In the genomic region with DNA sequence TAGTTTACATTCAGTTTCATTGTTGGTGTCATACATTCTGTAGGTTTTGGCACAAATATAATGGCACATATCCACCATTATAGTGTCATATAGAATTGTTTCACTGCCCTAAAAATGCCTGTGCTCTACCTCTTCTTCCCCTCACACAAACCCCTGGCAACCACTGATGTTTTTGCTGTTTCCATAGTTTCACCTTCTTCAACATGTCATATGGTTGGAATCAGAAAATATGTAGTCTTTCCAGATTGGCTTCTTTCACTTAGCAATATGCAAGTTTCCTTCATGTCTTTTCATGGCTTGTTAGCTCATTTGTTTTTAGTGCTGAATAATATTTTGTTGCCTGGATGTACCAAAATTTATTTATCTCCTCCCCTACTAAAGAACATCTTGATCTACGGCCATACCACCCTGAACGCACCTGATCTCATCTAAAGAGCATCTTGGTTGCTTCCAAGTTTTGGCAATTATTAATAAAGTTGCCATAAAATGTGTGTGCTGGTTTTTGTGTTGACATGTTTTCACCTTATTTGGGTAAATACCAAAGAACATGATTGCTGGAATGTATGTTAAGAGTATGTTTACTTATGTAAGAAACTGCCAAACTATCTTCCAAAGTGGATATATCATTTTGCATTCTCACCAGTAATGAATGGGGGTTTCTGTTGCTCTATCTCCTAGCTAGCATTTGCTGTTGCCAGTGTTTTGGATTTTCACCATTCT, we compare ENCODE assay signal across 19 cellular contexts. TPM values are rescaled to one million over a fixed set of nuclear protein-coding genes. Genes with fewer than 3 reads are reported as not detected.
DNase-seq lines count a peak whose midpoint lies in the region; ATAC-seq and TF ChIP-seq lines count a peak whose summit lies in the region.
"Had no signal": no experiment of that assay in that cellular context is flagged by ENCODE, and none has a peak within 500 bp of the region (broad histone marks: within the 10 kb centered on the region; RNA-seq: fewer than 3 reads in every experiment).

No MANE protein-coding gene starts in this region.

- H3K36me3 ChIP-seq in GM23338 (ENCODE audit: insufficient read depth) (no peaks in the 10 kb centered on the region), hepatocyte (replicated peaks; ENCODE audit: insufficient read depth, low read depth) (no peaks in the 10 kb centered on the region), trophoblast cell (ENCODE audit: control insufficient read depth in 1 of 2, insufficient read depth in 2 of 2, low read length in 2 of 2) (no peaks in the 10 kb centered on the region)
- H3K36me3 ChIP-seq: BLaER1 treated with 17β-estradiol and CSF1 and Interleukin-3, amounts not matched to agents 10 nM and 100 nM had no signal

- no peaks in the 10 kb centered on the region for H3F3A ChIP-seq in GM23338 (replicated peaks; ENCODE audit: low read depth)

- no peak overlapping the region for H4K12ac ChIP-seq in trophoblast cell (ENCODE audit: low read depth, low read length)

- intact Hi-C loops in Right ventricle myocardium inferior (cut with DNase I) (no loop called here), posterior vena cava (cut with DNase I) (no loop called here)

- no peak overlapping the region for H3K18ac ChIP-seq in trophoblast cell (ENCODE audit: low read length)

- H4K8ac ChIP-seq in trophoblast cell (ENCODE audit: low read depth, low read length): no peak overlapping the region

- no peaks in the 10 kb centered on the region for H3K79me1 ChIP-seq in trophoblast cell (ENCODE audit: low read length)

- H3K4ac ChIP-seq in trophoblast cell (ENCODE audit: low read depth, low read length): no peak overlapping the region

- no peak for ATAC-seq in GM23338
- no peak for ATAC-seq in Right ventricle myocardium inferior
- no peak for ATAC-seq in GM21515 (IDR thresholded peaks at IDR 0.05; ENCODE audit: unreplicated experiment)
- ATAC-seq: A549; CD8-positive, alpha-beta T cell had no signal

- H3K36me3 Mint-ChIP-seq in GM23338 (ENCODE audit: low read depth): no peaks in the 10 kb centered on the region
- H3K36me3 Mint-ChIP-seq in type B pancreatic cell: no peaks in the 10 kb centered on the region
- H3K36me3 Mint-ChIP-seq: CD8-positive, alpha-beta T cell had no signal

- H3K27me3 ChIP-seq in GM23338 (ENCODE audit: insufficient read depth) (no peaks in the 10 kb centered on the region), hepatocyte (no peaks in the 10 kb centered on the region), trophoblast cell (ENCODE audit: insufficient read depth, low read length) (no peaks in the 10 kb centered on the region)
- H3K27me3 ChIP-seq: BLaER1 treated with 17β-estradiol and CSF1 and Interleukin-3, amounts not matched to agents 10 nM and 100 nM had no signal

- H3K9me2 ChIP-seq in GM23338 (ENCODE audit: insufficient read depth): peaks cover 6% of the 10 kb centered on the region; the same call in 1 of the 2 replicates
- no peaks in the 10 kb centered on the region for H3K9me2 ChIP-seq in hepatocyte (replicated peaks; ENCODE audit: insufficient read depth)

- no peak overlapping the region for H3K9ac ChIP-seq in trophoblast cell (ENCODE audit: low read length)
- H3K9ac ChIP-seq: BLaER1 treated with 17β-estradiol and CSF1 and Interleukin-3, amounts not matched to agents 10 nM and 100 nM had no signal

- H3K14ac ChIP-seq in trophoblast cell (ENCODE audit: low read length): no peak overlapping the region

- H2BK5ac ChIP-seq in trophoblast cell (ENCODE audit: low read depth, low read length, poor library complexity): no peak overlapping the region

- H3K27ac ChIP-seq in GM23338 (ENCODE audit: low read depth) (no peak overlapping the region), hepatocyte (peak overlapping the region; percentile 66), trophoblast cell (ENCODE audit: low read depth, low read length) (no peak overlapping the region)
- H3K27ac ChIP-seq: 22Rv1; A549; BLaER1 treated with 17β-estradiol and CSF1 and Interleukin-3, amounts not matched to agents 10 nM and 100 nM; C4-2B had no signal

- WGBS in hepatocyte (ENCODE audit: low lambda C conversion rate, missing lambda C conversion rate): 94% methylated on average over 2 of the region's 2 CpGs
- WGBS in trophoblast cell (ENCODE audit: extremely low coverage, insufficient coverage, insufficient read length): no CpG with 5 or more reads among the region's 2 CpGs

- H3K23ac ChIP-seq in trophoblast cell (ENCODE audit: low read length): no peak overlapping the region

- H2BK120ac ChIP-seq in trophoblast cell (ENCODE audit: insufficient read depth, low read length, poor library complexity): no peak overlapping the region

- H2BK12ac ChIP-seq in trophoblast cell (ENCODE audit: low read length): no peak overlapping the region

- no peaks in the 10 kb centered on the region for H3K9me3 ChIP-seq in hepatocyte (ENCODE audit: low read depth)
- no peaks in the 10 kb centered on the region for H3K9me3 ChIP-seq in trophoblast cell (ENCODE audit: insufficient read depth, low read depth, low read length)
- H3K9me3 ChIP-seq: Caco-2 had no signal

- H2AK5ac ChIP-seq in trophoblast cell (ENCODE audit: low read length): no peak overlapping the region

- no peak for TF ChIP-seq CTCF in GM23338 (conservative IDR thresholded peaks at IDR 0.05; ENCODE audit: low read depth in 2 of 2)
- TF ChIP-seq CTCF in hepatocyte (IDR thresholded peaks at IDR 0.05; ENCODE audit: poor library complexity): no peak
- TF ChIP-seq CTCF in type B pancreatic cell (conservative IDR thresholded peaks at IDR 0.05): no peak

- no peaks in the 10 kb centered on the region for H4K20me1 ChIP-seq in GM23338 (replicated peaks; ENCODE audit: insufficient read depth)
- no peaks in the 10 kb centered on the region for H4K20me1 ChIP-seq in hepatocyte (ENCODE audit: insufficient read depth, poor library complexity, severe bottlenecking)
- H4K20me1 ChIP-seq: BLaER1 treated with 17β-estradiol and CSF1 and Interleukin-3, amounts not matched to agents 10 nM and 100 nM had no signal

- H3K27ac Mint-ChIP-seq in GM23338 (no peak overlapping the region), type B pancreatic cell (peak overlapping the region; percentile 91)
- H3K27ac Mint-ChIP-seq: B cell; CD4-positive, alpha-beta T cell; CD8-positive, alpha-beta T cell had no signal

- H3K4me3 Mint-ChIP-seq in GM23338 (no peak overlapping the region), type B pancreatic cell (peak overlapping the region; percentile 34)
- H3K4me3 Mint-ChIP-seq: B cell; CD4-positive, alpha-beta T cell; CD8-positive, alpha-beta T cell had no signal

- DNase-seq in GM23338 (ENCODE audit: low spot score) (no peak), hepatocyte (ENCODE audit: low spot score) (no peak), trophoblast cell (peak; percentile 59 to 97), type B pancreatic cell (ENCODE audit: extremely low spot score, unreplicated experiment) (no peak), Right ventricle myocardium inferior (ENCODE audit: missing footprints) (no peak), posterior vena cava (ENCODE audit: low spot score) (no peak)
- DNase-seq: AML-193; Caco-2; Calu3; CD4-positive, alpha-beta T cell; CD8-positive, alpha-beta T cell; DMS79 treated with DMSO at 0.1 percent for 48 hours; GF-D8 had no signal

- no peak overlapping the region for H4K91ac ChIP-seq in trophoblast cell (ENCODE audit: low read depth, low read length)

- H3K4me3 ChIP-seq in GM23338 (no peak overlapping the region), hepatocyte (no peak overlapping the region), trophoblast cell (ENCODE audit: low read depth, low read length) (no peak overlapping the region)
- H3K4me3 ChIP-seq: A549; BLaER1 treated with 17β-estradiol and CSF1 and Interleukin-3, amounts not matched to agents 10 nM and 100 nM had no signal

- H3K9me3 Mint-ChIP-seq in GM23338 (no peaks in the 10 kb centered on the region; the same call in 2 of the 3 replicates), type B pancreatic cell (peaks cover 5% of the 10 kb centered on the region)

- H3K27me3 Mint-ChIP-seq in GM23338 (ENCODE audit: insufficient read depth, low read depth, poor library complexity): peaks cover 2% of the 10 kb centered on the region
- no peaks in the 10 kb centered on the region for H3K27me3 Mint-ChIP-seq in type B pancreatic cell

- H3K4me1 ChIP-seq in GM23338 (ENCODE audit: insufficient read depth) (no peaks in the 10 kb centered on the region), hepatocyte (ENCODE audit: insufficient read depth) (no peaks in the 10 kb centered on the region), trophoblast cell (ENCODE audit: control insufficient read depth in 1 of 2, insufficient read depth in 2 of 2, low read length in 2 of 2) (peaks cover 0 to 2% of the 10 kb centered on the region in 2 experiments)
- H3K4me1 ChIP-seq: A549; BLaER1 treated with 17β-estradiol and CSF1 and Interleukin-3, amounts not matched to agents 10 nM and 100 nM; Caco-2 had no signal

- H3K4me1 Mint-ChIP-seq in GM23338 (no peaks in the 10 kb centered on the region), type B pancreatic cell (ENCODE audit: unreplicated experiment) (no peaks in the 10 kb centered on the region)
- H3K4me1 Mint-ChIP-seq: B cell had no signal

- H3K79me2 ChIP-seq in GM23338 (replicated peaks; ENCODE audit: insufficient read depth) (no peaks in the 10 kb centered on the region), hepatocyte (no peaks in the 10 kb centered on the region), trophoblast cell (ENCODE audit: control insufficient read depth, insufficient read depth, low read length, poor library complexity) (no peaks in the 10 kb centered on the region)

- H2AFZ ChIP-seq in GM23338 (0 out of 2 replicates have a peak overlapping the region, but pooled peaks have one; percentile 30), hepatocyte (no peak overlapping the region), trophoblast cell (ENCODE audit: insufficient read depth, low read length, poor library complexity) (no peak overlapping the region)

- H3K4me2 ChIP-seq in GM23338 (no peak overlapping the region), hepatocyte (no peak overlapping the region), trophoblast cell (ENCODE audit: low read length) (no peak overlapping the region)
- H3K4me2 ChIP-seq: A549; BLaER1 treated with 17β-estradiol and CSF1 and Interleukin-3, amounts not matched to agents 10 nM and 100 nM had no signal

RNA-seq across cellular contexts. Expression of a gene that starts 17.0 kb away (rescaled TPM):
- 3.2 and 3.6 TPM in 2 replicates for total RNA-seq in GM23338 (2014; rRNA removed; shearing (Covaris generic))
- polyA plus RNA-seq in GM23338 (2016; fragmentation: Nextera tagmentation; extraction: Ambion mirVana) (2.1 and 2.5 TPM in 2 replicates), hepatocyte (12.9 and 19.2 TPM in 2 replicates)
- total RNA-seq in hepatocyte (14.2 and 14.4 TPM in 2 replicates), type B pancreatic cell (ENCODE audit: low replicate concordance) (16.4 and 16.9 TPM in 2 replicates), Right ventricle myocardium inferior (2.8 TPM), posterior vena cava (1 to 10 TPM; 5.0 to 5.3 TPM)
- polyA plus RNA-seq in trophoblast cell (2013): 2.0 and 2.1 TPM in 2 replicates

Comparison
In these comparisons a context has a peak if more than half of its experiments do, and no peak if none do; other contexts are left out.
1. DNase-seq: peak in trophoblast cell (2 of 2); none in GM23338 (single experiment), hepatocyte (single experiment), type B pancreatic cell (single experiment), Right ventricle myocardium inferior (single experiment) and posterior vena cava (single experiment).